ENCODE assay signal across 8 cellular contexts in the genomic region with DNA sequence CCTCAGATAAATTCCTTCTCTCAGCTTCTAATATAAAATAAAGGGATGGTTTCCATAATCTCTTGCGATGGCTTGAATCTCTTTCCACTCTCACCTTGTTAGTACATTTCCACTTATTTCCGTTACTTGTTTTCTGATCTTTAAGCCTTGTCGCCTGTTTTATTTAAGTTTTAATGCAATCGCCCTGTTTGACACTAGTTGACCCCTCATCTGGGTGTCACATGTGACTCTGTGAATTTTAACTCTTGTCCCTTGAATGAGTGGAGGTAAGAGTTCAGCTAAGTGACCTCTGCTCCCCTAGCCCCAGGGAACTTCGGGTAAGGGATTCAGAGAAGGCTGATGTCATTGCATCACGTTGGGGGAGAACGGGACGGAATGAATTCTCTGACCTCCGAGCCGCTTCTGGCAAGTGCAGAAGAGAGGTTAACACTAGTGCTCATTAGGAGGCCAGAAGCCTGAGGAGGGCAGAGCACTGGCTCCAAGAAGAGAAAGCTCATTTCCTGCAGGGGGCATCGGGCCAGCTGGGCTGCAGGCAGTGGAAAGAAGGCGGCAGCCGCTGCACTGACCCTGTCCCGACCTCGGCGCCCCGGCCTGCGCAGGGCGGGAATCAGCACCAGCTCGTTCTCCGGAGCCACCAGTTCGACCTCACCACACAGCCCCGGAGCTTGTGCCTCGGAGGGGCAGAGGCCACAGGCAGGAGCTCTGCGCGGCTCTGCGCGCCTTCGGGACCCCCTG. TPM values are rescaled to one million over a fixed set of nuclear protein-coding genes. Genes with fewer than 3 reads are reported as not detected.
DNase-seq lines count a peak whose midpoint lies in the region; ATAC-seq and TF ChIP-seq lines count a peak whose summit lies in the region.

No MANE protein-coding gene starts in this region.

- H3K27ac Mint-ChIP-seq in naive thymus-derived CD4-positive, alpha-beta T cell: peak overlapping the region; percentile 84 to 95 (median 89)

- TF ChIP-seq CTCF in AG09319 (IDR thresholded peaks at IDR 0.05; ENCODE audit: low read depth, low read length): peak; percentile 52
- TF ChIP-seq CTCF in GM12865 (IDR thresholded peaks at IDR 0.05; ENCODE audit: insufficient read depth, low read depth, low read length, missing control alignments): no peak
- TF ChIP-seq CTCF in NB4 (IDR thresholded peaks at IDR 0.05; ENCODE audit: low read depth, low read length): no peak
- peak in 1 of 4 experiments; percentile 18 for TF ChIP-seq CTCF in uterus (IDR thresholded peaks at IDR 0.05)

- TF ChIP-seq POLR2A in NB4 (IDR thresholded peaks at IDR 0.05; ENCODE audit: extremely low read depth, insufficient read length) (no peak), uterus (IDR thresholded peaks at IDR 0.05) (no peak)

- no peaks in the 10 kb centered on the region for H3K36me3 Mint-ChIP-seq in activated T-cell treated with anti-CD3 and anti-CD28 coated beads, Interleukin-2, amount 50 U/mL, for 4 hours (ENCODE audit: insufficient read depth)
- peaks cover 0 to 2% (median 0%) of the 10 kb centered on the region in 5 donors for H3K36me3 Mint-ChIP-seq in naive thymus-derived CD4-positive, alpha-beta T cell

- peak overlapping the region; percentile 93 for H3K4me3 Mint-ChIP-seq in activated T-cell treated with anti-CD3 and anti-CD28 coated beads, Interleukin-2, amount 50 U/mL, for 4 hours
- peak overlapping the region; percentile 82 to 100 (median 94) for H3K4me3 Mint-ChIP-seq in naive thymus-derived CD4-positive, alpha-beta T cell

- peak overlapping the region; percentile 83 for H3K4me3 ChIP-seq in GM12865 (ENCODE audit: low read depth, low read length)
- H3K4me3 ChIP-seq in NB4 (ENCODE audit: low read depth, low read length): peak overlapping the region; percentile 67
- peak overlapping the region; percentile 100 for H3K4me3 ChIP-seq in naive thymus-derived CD4-positive, alpha-beta T cell (ENCODE audit: low read length)
- H3K4me3 ChIP-seq in uterus: peak overlapping the region; percentile 78 to 80

- peaks cover 19 to 27% of the 10 kb centered on the region in 2 donors for H3K4me1 ChIP-seq in naive thymus-derived CD4-positive, alpha-beta T cell (ENCODE audit: control insufficient read depth in 2 of 2, insufficient read depth in 2 of 2, low read length in 2 of 2)
- peaks cover 0 to 6% of the 10 kb centered on the region in 2 donors for H3K4me1 ChIP-seq in uterus

- peaks cover 0 to 3% (median 0%) of the 10 kb centered on the region in 3 experiments for H3K36me3 ChIP-seq in naive thymus-derived CD4-positive, alpha-beta T cell (ENCODE audit: control insufficient read depth in 2 of 3, insufficient read depth in 3 of 3, low read length in 3 of 3)
- no peaks in the 10 kb centered on the region for H3K36me3 ChIP-seq in uterus

- peak overlapping the region; percentile 77 for H3K27ac ChIP-seq in naive thymus-derived CD4-positive, alpha-beta T cell (ENCODE audit: low read depth, low read length)
- peak overlapping the region; percentile 96 to 98 for H3K27ac ChIP-seq in uterus

- H3K9me3 ChIP-seq in naive thymus-derived CD4-positive, alpha-beta T cell (ENCODE audit: control insufficient read depth in 2 of 3, low read length in 3 of 3): no peaks in the 10 kb centered on the region
- H3K9me3 ChIP-seq in uterus: no peaks in the 10 kb centered on the region

- CTCF ChIA-PET in naive thymus-derived CD4-positive, alpha-beta T cell (lab: Charles Lee): interaction anchor here (0.8 to 1.2 kb wide), 4 partner anchors 10 to 68 kb away, joined by 3 to 6 read pairs (median 5); a partner anchor contains a TSS

- ATAC-seq in HG02759 (IDR thresholded peaks at IDR 0.05; ENCODE audit: unreplicated experiment): peak; percentile 27
- peak; percentile 2 to 8 for ATAC-seq in activated T-cell treated with anti-CD3 and anti-CD28 coated beads, Interleukin-2, amount 50 U/mL, for 4 hours
- no peak for ATAC-seq in naive thymus-derived CD4-positive, alpha-beta T cell

- no peaks in the 10 kb centered on the region for H3K9me3 Mint-ChIP-seq in activated T-cell treated with anti-CD3 and anti-CD28 coated beads, Interleukin-2, amount 50 U/mL, for 4 hours
- peaks cover 0 to 7% (median 0%) of the 10 kb centered on the region in 11 donors for H3K9me3 Mint-ChIP-seq in naive thymus-derived CD4-positive, alpha-beta T cell

- no peaks in the 10 kb centered on the region for H3K27me3 ChIP-seq in naive thymus-derived CD4-positive, alpha-beta T cell (ENCODE audit: control insufficient read depth in 2 of 2, insufficient read depth in 2 of 2, low read length in 2 of 2)
- H3K27me3 ChIP-seq in uterus: no peaks in the 10 kb centered on the region

- DNase-seq in AG09319 (ENCODE audit: extremely low read depth, low read depth) (no peak), GM12865 (ENCODE audit: low read depth) (peak; percentile 77), NB4 (ENCODE audit: low read depth) (peak; percentile 72), fibroblast of the conjunctiva (ENCODE audit: low read depth) (peak; percentile 51), uterus (peak; percentile 69 to 73)
- DNase-seq in activated T-cell treated with anti-CD3 and anti-CD28 coated beads, Interleukin-2, amount 50 U/mL, for 4 hours: no peak
- no peak for DNase-seq in naive thymus-derived CD4-positive, alpha-beta T cell

- peaks cover 32% of the 10 kb centered on the region for H3K4me1 Mint-ChIP-seq in activated T-cell treated with anti-CD3 and anti-CD28 coated beads, Interleukin-2, amount 50 U/mL, for 4 hours (ENCODE audit: low read depth)
- H3K4me1 Mint-ChIP-seq in naive thymus-derived CD4-positive, alpha-beta T cell: peaks cover 23 to 43% (median 37%) of the 10 kb centered on the region in 7 donors

- H3K27me3 Mint-ChIP-seq in activated T-cell treated with anti-CD3 and anti-CD28 coated beads, Interleukin-2, amount 50 U/mL, for 4 hours (ENCODE audit: low read depth): peaks cover 2% of the 10 kb centered on the region
- peaks cover 0 to 12% (median 0%) of the 10 kb centered on the region in 5 donors for H3K27me3 Mint-ChIP-seq in naive thymus-derived CD4-positive, alpha-beta T cell

- POLR2A ChIA-PET in naive thymus-derived CD4-positive, alpha-beta T cell (lab: Charles Lee): interaction anchor here (0.7 to 3.5 kb wide), 10 partner anchors 12 to 1168 kb away, joined by 3 to 18 read pairs (median 4); a partner anchor contains a TSS

- intact Hi-C loops in naive thymus-derived CD4-positive, alpha-beta T cell (cut with micrococcal nuclease): loop anchor here (2.0 to 10.0 kb wide), 9 partner anchors 57 to 1653 kb away; a partner anchor contains a TSS
- intact Hi-C loops in uterus (cut with DNase I; ENCODE audit: low total_unique reads): loop anchor here (10.0 kb wide), 1 partner anchor 699 kb away; a partner anchor contains a TSS

RNA-seq across cellular contexts. Expression of a gene that starts 0.6 kb away (rescaled TPM):
- total RNA-seq in activated T-cell treated with anti-CD3 and anti-CD28 coated beads, Interleukin-2, amount 50 U/mL, for 4 hours: 10 to 100 TPM; 28.7 to 31.9 (median 30.0) TPM
- total RNA-seq in naive thymus-derived CD4-positive, alpha-beta T cell: 10 to 100 TPM; 14.3 to 50.7 (median 22.2) TPM
- polyA plus RNA-seq in naive thymus-derived CD4-positive, alpha-beta T cell: 10 to 100 TPM; 63.5 to 74.5 TPM
- total RNA-seq in uterus: 10 to 100 TPM in 3 of 4 donors, not detected in 1; 11.3 to 38.2 (median 31.5) TPM

RNA-seq across cellular contexts. Expression of a gene that starts 2.2 kb away (rescaled TPM):
- under 1 TPM; 0.27 to 0.48 (median 0.40) TPM for total RNA-seq in activated T-cell treated with anti-CD3 and anti-CD28 coated beads, Interleukin-2, amount 50 U/mL, for 4 hours
- 1 to 10 TPM; 2.1 to 9.1 (median 3.2) TPM for total RNA-seq in naive thymus-derived CD4-positive, alpha-beta T cell
- polyA plus RNA-seq in naive thymus-derived CD4-positive, alpha-beta T cell: 1 to 10 TPM; 1.2 to 1.9 TPM
- total RNA-seq in uterus: 1 to 10 TPM in 2 of 4 donors, under 1 TPM in 1, not detected in 1; 0.26 to 6.0 (median 4.0) TPM

RNA-seq across cellular contexts. Expression of a gene that starts 14.3 kb away (rescaled TPM):
- total RNA-seq in activated T-cell treated with anti-CD3 and anti-CD28 coated beads, Interleukin-2, amount 50 U/mL, for 4 hours: not detected
- total RNA-seq in naive thymus-derived CD4-positive, alpha-beta T cell: under 1 TPM in 1 of 5 experiments, not detected in 4; 0.32 TPM
- not detected for polyA plus RNA-seq in naive thymus-derived CD4-positive, alpha-beta T cell
- total RNA-seq in uterus: not detected

RNA-seq across cellular contexts. Expression of a gene that starts 14.8 kb away (rescaled TPM):
- 1 to 10 TPM; 1.5 to 1.9 (median 1.8) TPM for total RNA-seq in activated T-cell treated with anti-CD3 and anti-CD28 coated beads, Interleukin-2, amount 50 U/mL, for 4 hours
- 10 to 100 TPM in 4 of 5 experiments, 1 to 10 TPM in 1; 3.9 to 11.6 (median 10.6) TPM for total RNA-seq in naive thymus-derived CD4-positive, alpha-beta T cell
- polyA plus RNA-seq in naive thymus-derived CD4-positive, alpha-beta T cell: 1 to 10 TPM; 3.0 to 3.5 TPM
- 10 to 100 TPM in 3 of 4 donors, 1 to 10 TPM in 1; 6.7 to 43.3 (median 14.6) TPM for total RNA-seq in uterus

RNA-seq across cellular contexts. Expression of a gene that starts 22.9 kb away (rescaled TPM):
- total RNA-seq in activated T-cell treated with anti-CD3 and anti-CD28 coated beads, Interleukin-2, amount 50 U/mL, for 4 hours: 1 to 10 TPM; 4.4 to 5.3 (median 5.2) TPM
- 10 to 100 TPM in 3 of 5 experiments, 1 to 10 TPM in 2; 3.1 to 22.2 (median 11.2) TPM for total RNA-seq in naive thymus-derived CD4-positive, alpha-beta T cell
- polyA plus RNA-seq in naive thymus-derived CD4-positive, alpha-beta T cell: 1 to 10 TPM; 1.0 to 1.2 TPM
- total RNA-seq in uterus: 10 to 100 TPM in 3 of 4 donors, 1 to 10 TPM in 1; 3.8 to 70.4 (median 31.7) TPM

Comparison
In these comparisons a context has a peak if more than half of its experiments do, and no peak if none do; other contexts are left out.
1. DNase-seq: peak in GM12865 (single experiment), NB4 (single experiment), fibroblast of the conjunctiva (single experiment) and uterus (2 of 2); none in AG09319 (single experiment), activated T-cell treated with anti-CD3 and anti-CD28 coated beads, Interleukin-2, amount 50 U/mL, for 4 hours (single experiment) and naive thymus-derived CD4-positive, alpha-beta T cell (0 of 9).
2. Peak in every context shown above with its lines, with median percentiles within 50 percentile points of each other: H3K4me3 ChIP-seq.